Comparison of ENCODE assay signal across 35 cellular contexts in genomic region chr11:32569313-32569881, GRCh38.
"Had no signal": no experiment of that assay in that cellular context is flagged by ENCODE, and none has a peak within 500 bp of the region (broad histone marks: within the 10 kb centered on the region; RNA-seq: fewer than 3 reads in every experiment).

No MANE protein-coding gene starts in this region.

- H3K9me3 ChIP-seq: MG63 had no signal

- H3K27me3 ChIP-seq: MG63 had no signal

- H3K36me3 ChIP-seq: MG63 had no signal

- H3K4me3 ChIP-seq: MG63 had no signal

- DNase-seq: Karpas-422, Kasumi-1, MG63, MM.1S, MV-4-11, NCI-H1048, NCI-H1092, NCI-H1092 treated with DMSO at 0.1 percent for 48 hours, NCI-H1105, NCI-H1105 treated with DMSO at 0.1 percent for 48 hours, NCI-H1417, NCI-H1417 treated with DMSO at 0.1 percent for 48 hours, NCI-H1436, NCI-H1436 treated with DMSO at 0.1 percent for 48 hours, NCI-H146, NCI-H1694, NCI-H1694 treated with DMSO at 0.1 percent for 48 hours, NCI-H187, NCI-H187 treated with DMSO at 0.1 percent for 48 hours, NCI-H1930, NCI-H2029, NCI-H2029 treated with DMSO at 0.1 percent for 48 hours, NCI-H2081, NCI-H2081 treated with DMSO at 0.1 percent for 48 hours, NCI-H2107, NCI-H2171, NCI-H2171 treated with DMSO at 0.1 percent for 48 hours, NCI-H2227 treated with DMSO at 0.1 percent for 48 hours, NCI-H226, NCI-H345, NCI-H446, NCI-H446 treated with DMSO at 0.1 percent for 48 hours, NCI-H510A, NCI-H510A treated with DMSO at 0.1 percent for 48 hours, NCI-H524 had no signal
